16 cellular contexts compared by ENCODE assay signal in genomic region chr21:43353282-43354010, GRCh38.
A peak's percentile ranks its signal among the peaks of the same experiment; 100 is the strongest.
DNase-seq lines count a peak whose midpoint lies in the region; ATAC-seq, FAIRE-seq and TF ChIP-seq lines count a peak whose summit lies in the region.
"Had no signal": no experiment of that assay in that cellular context is flagged by ENCODE, and none has a peak within 500 bp of the region (broad histone marks: within the 10 kb centered on the region; RNA-seq: fewer than 3 reads in every experiment).

No MANE protein-coding gene starts in this region.

- H3K27me3 ChIP-seq in OCI-LY3 (ENCODE audit: low read depth, low read length) (no peaks in the 10 kb centered on the region), GM12878 (replicated peaks in 1 of 2; ENCODE audit: control insufficient read depth in 2 of 2, insufficient read depth in 2 of 2, low read length in 1 of 2) (no peaks in the 10 kb centered on the region), aorta (ENCODE audit: control insufficient read depth in 1 of 2, insufficient read depth in 2 of 2, low read length in 1 of 2) (no peaks in the 10 kb centered on the region), PC-3 (ENCODE audit: low read length) (no peaks in the 10 kb centered on the region)
- H3K27me3 ChIP-seq: left lung, SJCRH30 had no signal

- no peak overlapping the region for H3K4me3 Mint-ChIP-seq in activated naive CD4-positive, alpha-beta T cell treated with anti-CD3 and anti-CD28 coated beads, Interleukin-2, amount 10 ng/mL, durations not matched to agents 7 days and 5 days

- H3K27ac ChIP-seq in OCI-LY3 (ENCODE audit: low read length) (peak overlapping the region; percentile 100), GM12878 (ENCODE audit: control insufficient read depth, insufficient read depth) (peak overlapping the region; percentile 100), aorta (ENCODE audit: low read depth in 1 of 2, low read length in 2 of 2) (no peak overlapping the region), PC-3 (ENCODE audit: low read length) (no peak overlapping the region)
- H3K27ac ChIP-seq: left lung, parathyroid adenoma, SJCRH30 had no signal

- RAD21 ChIA-PET in GM12878 (lab: Charles Lee; ENCODE audit: unreplicated experiment) = interaction anchor here (0.6 to 2.9 kb wide), 8 partner anchors 34 to 584 kb away, joined by 3 to 11 read pairs (median 4); partner anchors contain the start of gene PKNOX1

- BruUV-seq in GM12878 (replicated peaks; lab: Mats Ljungman, UMichigan) (TSS peak; percentile 99), PC-3 (replicated peaks; lab: Mats Ljungman, UMichigan) (no TSS peak)

- intact Hi-C loops in GM12878 (cut with micrococcal nuclease; ENCODE audit: unreplicated experiment) (loop anchor here (2.0 kb wide), 1 partner anchor 47 kb away; no protein-coding TSS in a partner anchor), aorta (cut with DNase I) (no loop called here), PC-3 (cut with micrococcal nuclease) (no loop called here)

- no peaks in the 10 kb centered on the region for H3F3A ChIP-seq in PC-3 (ENCODE audit: low read length, unreplicated experiment)

- H3K4me3 ChIP-seq in OCI-LY3 (ENCODE audit: low read length) = peak overlapping the region; percentile 71
- H3K4me3 ChIP-seq in GM12878 = peak overlapping the region; percentile 62
- no peak overlapping the region for H3K4me3 ChIP-seq in aorta (ENCODE audit: low read length in 2 of 2)
- no peak overlapping the region for H3K4me3 ChIP-seq in PC-3 (ENCODE audit: low read length)
- H3K4me3 ChIP-seq: left lung, SJCRH30 had no signal

- no peak overlapping the region for H2AFZ ChIP-seq in OCI-LY3 (ENCODE audit: low read depth, low read length)
- no peak overlapping the region for H2AFZ ChIP-seq in GM12878 (ENCODE audit: control insufficient read depth, low read depth, low read length)
- no peak overlapping the region for H2AFZ ChIP-seq in PC-3 (ENCODE audit: low read length)
- H2AFZ ChIP-seq: parathyroid adenoma had no signal

- POLR2A ChIA-PET in GM12878 (lab: Charles Lee) (interaction anchor here (0.8 to 1.7 kb wide), 6 partner anchors 10 to 1467 kb away, joined by 3 to 6 read pairs (median 3); no protein-coding TSS in a partner anchor), PC-3 (lab: Charles Lee; ENCODE audit: unreplicated experiment) (no interaction called here)

- SMC1A ChIA-PET in GM12878 (lab: Charles Lee; ENCODE audit: uncharacterized antibody, unreplicated experiment) = interaction anchor here (0.6 to 2.1 kb wide), 9 partner anchors 15 to 460 kb away, joined by 3 to 6 read pairs (median 4); no protein-coding TSS in a partner anchor

- in situ Hi-C loops in GM12878 (cut with MboI) = no loop called here

- DNase-seq in activated naive CD4-positive, alpha-beta T cell treated with anti-CD3 and anti-CD28 coated beads, Interleukin-2, amount 10 ng/mL, durations not matched to agents 7 days and 5 days = no peak
- no peak for DNase-seq in activated naive CD4-positive, alpha-beta T cell treated with Interleukin-2 at 50 U/mL for 16 hours
- DNase-seq in GM12878 (ENCODE audit: low read depth, low spot score) (no peak), aorta (no peak), PC-3 (no peak), HuH-7.5 (ENCODE audit: low spot score) (no peak), HT-29 (ENCODE audit: low spot score) (no peak)
- DNase-seq: amniotic stem cell, Calu3, GF-D8, left lung, NCI-H446 had no signal

- ATAC-seq in GM12878 (peak; percentile 41), aorta (ENCODE audit: low FRiP score) (peak; percentile 20), PC-3 (no peak)
- ATAC-seq: left lung had no signal

- no peak for TF ChIP-seq POLR2A in GM12878 (IDR thresholded peaks at IDR 0.05; ENCODE audit: low read depth, low read length)

- TF ChIP-seq EP300 in GM12878 (IDR thresholded peaks at IDR 0.05; ENCODE audit: borderline replicate concordance in 1 of 2, control insufficient read depth in 1 of 2, low read depth in 2 of 2, low read length in 2 of 2) = no peak

- H3K9ac ChIP-seq in OCI-LY3 (ENCODE audit: low read length) = peak overlapping the region; percentile 90
- H3K9ac ChIP-seq in GM12878 (ENCODE audit: control insufficient read depth, insufficient read depth, low read length) = peak overlapping the region; percentile 100
- H3K9ac ChIP-seq in PC-3 (ENCODE audit: low read length) = no peak overlapping the region
- H3K9ac ChIP-seq: parathyroid adenoma had no signal

- H3K4me1 ChIP-seq in OCI-LY3 (ENCODE audit: low read length) (peaks cover 55% of the 10 kb centered on the region), GM12878 (ENCODE audit: control insufficient read depth, insufficient read depth, low read length) (peaks cover 44% of the 10 kb centered on the region), aorta (ENCODE audit: control insufficient read depth in 1 of 2, insufficient read depth in 2 of 2, low read length in 2 of 2) (no peaks in the 10 kb centered on the region), PC-3 (ENCODE audit: insufficient read depth, low read length) (no peaks in the 10 kb centered on the region)
- H3K4me1 ChIP-seq: parathyroid adenoma had no signal

- H3K9me2 ChIP-seq in PC-3 (replicated peaks; ENCODE audit: low read length) = no peaks in the 10 kb centered on the region

- H3K9me3 ChIP-seq in OCI-LY3 (ENCODE audit: insufficient read depth, low read length) (no peaks in the 10 kb centered on the region), GM12878 (replicated peaks; ENCODE audit: control insufficient read depth, insufficient read depth, low read length) (no peaks in the 10 kb centered on the region; the same call in 2 of the 3 replicates), aorta (ENCODE audit: control insufficient read depth, low read length) (no peaks in the 10 kb centered on the region), PC-3 (ENCODE audit: low read length) (no peaks in the 10 kb centered on the region)
- H3K9me3 ChIP-seq: left lung, SJCRH30 had no signal

- no peak for TF ChIP-seq RAD21 in GM12878 (IDR thresholded peaks at IDR 0.05; ENCODE audit: insufficient read depth, low read depth, low read length)

- H3K36me3 Mint-ChIP-seq in activated naive CD4-positive, alpha-beta T cell treated with anti-CD3 and anti-CD28 coated beads, Interleukin-2, amount 10 ng/mL, durations not matched to agents 7 days and 5 days = peaks cover 4% of the 10 kb centered on the region

- TF ChIP-seq CTCF in OCI-LY3 (IDR thresholded peaks at IDR 0.05; ENCODE audit: low read depth, low read length) (no peak), GM12878 (IDR thresholded peaks at IDR 0.05 in 2 of 3, conservative IDR thresholded peaks at IDR 0.05 in 1 of 3; ENCODE audit: control insufficient read depth in 2 of 3, extremely low read depth in 1 of 3, insufficient read depth in 1 of 3, low read depth in 3 of 3, low read length in 3 of 3) (no peak), PC-3 (conservative IDR thresholded peaks at IDR 0.05; ENCODE audit: low read depth, low read length) (no peak)

- H3K36me3 ChIP-seq in OCI-LY3 (replicated peaks; ENCODE audit: low read depth, low read length) (no peaks in the 10 kb centered on the region), GM12878 (ENCODE audit: control insufficient read depth in 2 of 2, insufficient read depth in 2 of 2, low read length in 1 of 2) (no peaks in the 10 kb centered on the region), aorta (ENCODE audit: control insufficient read depth in 1 of 2, insufficient read depth in 2 of 2, low read length in 1 of 2) (no peaks in the 10 kb centered on the region), PC-3 (ENCODE audit: low read depth, low read length) (no peaks in the 10 kb centered on the region)
- H3K36me3 ChIP-seq: left lung, SJCRH30 had no signal

- H4K20me1 ChIP-seq in OCI-LY3 (ENCODE audit: insufficient read depth, low read length) (no peaks in the 10 kb centered on the region), GM12878 (ENCODE audit: control insufficient read depth, insufficient read depth) (no peaks in the 10 kb centered on the region), PC-3 (ENCODE audit: low read length) (no peaks in the 10 kb centered on the region)

- H3K9me3 Mint-ChIP-seq in activated naive CD4-positive, alpha-beta T cell treated with anti-CD3 and anti-CD28 coated beads, Interleukin-2, amount 10 ng/mL, durations not matched to agents 7 days and 5 days = no peaks in the 10 kb centered on the region

- H3K27ac Mint-ChIP-seq in activated naive CD4-positive, alpha-beta T cell treated with anti-CD3 and anti-CD28 coated beads, Interleukin-2, amount 10 ng/mL, durations not matched to agents 7 days and 5 days = peak overlapping the region; percentile 86

- CTCF ChIA-PET in activated naive CD4-positive, alpha-beta T cell treated with anti-CD3 and anti-CD28 coated beads, Interleukin-2, amount 10 ng/mL, durations not matched to agents 7 days and 5 days (lab: Charles Lee) = no interaction called here
- CTCF ChIA-PET in GM12878 (lab: Yijun Ruan, JAX) = interaction anchor here (0.7 to 2.5 kb wide), 6 partner anchors 12 to 292 kb away, joined by 3 to 9 read pairs (median 3); no protein-coding TSS in a partner anchor
- CTCF ChIA-PET in PC-3 (lab: Charles Lee) = no interaction called here

- H3K27me3 Mint-ChIP-seq in activated naive CD4-positive, alpha-beta T cell treated with anti-CD3 and anti-CD28 coated beads, Interleukin-2, amount 10 ng/mL, durations not matched to agents 7 days and 5 days = no peaks in the 10 kb centered on the region

- H3K4me1 Mint-ChIP-seq in activated naive CD4-positive, alpha-beta T cell treated with anti-CD3 and anti-CD28 coated beads, Interleukin-2, amount 10 ng/mL, durations not matched to agents 7 days and 5 days = peaks cover 23% of the 10 kb centered on the region

- H3K4me2 ChIP-seq in OCI-LY3 (ENCODE audit: low read length) (peak overlapping the region; percentile 86), GM12878 (ENCODE audit: control insufficient read depth, insufficient read depth) (peak overlapping the region; percentile 99), PC-3 (ENCODE audit: low read length) (no peak overlapping the region)

- H3K79me2 ChIP-seq in OCI-LY3 (ENCODE audit: low read length) (no peaks in the 10 kb centered on the region), GM12878 (ENCODE audit: control insufficient read depth, insufficient read depth, low read length) (peaks cover 12% of the 10 kb centered on the region), PC-3 (ENCODE audit: low read length) (no peaks in the 10 kb centered on the region)
- H3K79me2 ChIP-seq: parathyroid adenoma had no signal

- FAIRE-seq in GM12878 (lab: Jason Lieb, UNC) = no peak
- FAIRE-seq: endometrium had no signal

- WGBS in GM12878 (ENCODE audit: insufficient coverage, insufficient replicate concordance, low lambda C conversion rate, missing lambda C conversion rate) = 22% methylated on average over 26 of the region's 26 CpGs
- 94% methylated on average over 25 to 26 of the region's 26 CpGs for WGBS in aorta, 2 donors

TF ChIP-seq in GM12878, 131 proteins besides CTCF, POLR2A, EP300 and RAD21 (continues in another document):
- TF ChIP-seq RB1 (IDR thresholded peaks at IDR 0.05; ENCODE audit: borderline replicate concordance) (0 out of 2 replicates have a peak, but pooled peaks have one; percentile 6), POLR2AphosphoS2 (IDR thresholded peaks at IDR 0.05; ENCODE audit: low read depth, low read length) (peak; percentile 62; the same call in 1 of the 2 replicates), SP1 (IDR thresholded peaks at IDR 0.05; ENCODE audit: low read depth, low read length) (no peak), BMI1 (IDR thresholded peaks at IDR 0.05; ENCODE audit: borderline replicate concordance) (no peak), GATAD2B (conservative IDR thresholded peaks at IDR 0.05; ENCODE audit: low read depth) (no peak)

Comparison
In these comparisons a context has a peak if more than half of its experiments do, and no peak if none do; other contexts are left out.
1. H3K27ac ChIP-seq: peak in OCI-LY3 (single experiment) and GM12878 (single experiment); none in aorta (0 of 2) and PC-3 (single experiment).
2. H3K4me3 ChIP-seq: peak in OCI-LY3 (single experiment) and GM12878 (single experiment); none in aorta (0 of 2) and PC-3 (single experiment).